1 cellular context compared by ENCODE assay signal in the genomic region with DNA sequence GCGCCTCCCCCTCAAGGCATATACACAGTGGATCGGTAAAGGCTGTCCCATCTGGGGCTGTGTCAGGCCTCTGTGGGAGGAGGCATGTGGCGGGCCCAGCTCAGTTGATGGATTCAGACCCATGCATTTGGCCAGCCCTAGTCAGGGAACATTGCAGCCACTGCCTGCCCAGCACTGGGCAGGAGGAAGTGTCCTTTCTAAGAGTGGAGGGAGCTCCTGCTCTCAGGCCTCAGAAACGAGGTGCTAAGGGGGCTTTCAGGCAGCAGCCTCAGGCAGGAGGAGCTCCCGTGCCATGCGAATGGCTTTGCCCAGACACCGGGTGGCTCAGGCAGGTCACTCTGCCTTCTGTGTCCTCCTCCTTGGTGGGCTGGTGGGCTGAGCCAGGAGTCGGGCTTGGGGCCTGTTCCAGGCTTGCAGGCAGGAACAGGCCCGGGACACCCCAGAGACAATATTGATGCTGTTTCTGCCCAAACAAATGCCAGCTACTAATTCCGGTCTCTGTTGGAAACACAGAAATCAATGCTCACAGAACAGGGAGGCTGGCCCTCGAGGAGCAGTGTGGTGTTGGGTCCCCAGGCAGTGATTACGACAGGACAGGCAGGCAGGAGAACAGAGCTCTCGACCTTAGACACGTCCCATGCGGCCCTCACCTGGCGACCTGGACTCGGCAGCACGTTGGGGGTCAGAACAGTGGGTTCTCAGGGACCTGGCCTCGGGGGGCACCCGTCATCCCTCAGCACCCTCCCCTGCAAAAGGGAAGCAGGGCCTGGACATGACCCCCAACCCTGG.
A peak's percentile ranks its signal among the peaks of the same experiment; 100 is the strongest.
TF ChIP-seq lines count a peak whose summit lies in the region.

No MANE protein-coding gene starts in this region.

TF ChIP-seq in K562, 482 proteins besides CTCF, POLR2A, EP300 and RAD21 (continued from another document and continues in another):
- TF ChIP-seq ZNF398 (CRISPR knock-in tag; IDR thresholded peaks at IDR 0.05) (no peak), HMG20A (CRISPR knock-in tag; conservative IDR thresholded peaks at IDR 0.05) (no peak), RCOR1 (IDR thresholded peaks at IDR 0.05; ENCODE audit: borderline replicate concordance in 1 of 2, low read depth in 2 of 2, low read length in 2 of 2) (peak in 1 of 2 experiments; percentile 27; a peak in 1 of 4 replicates), TBL1XR1 (IDR thresholded peaks at IDR 0.05; ENCODE audit: low read length in 2 of 2) (no peak), ELF1 (tag; IDR thresholded peaks at IDR 0.05) (no peak), ZNF707 (CRISPR knock-in tag; conservative IDR thresholded peaks at IDR 0.05) (no peak), HDAC2 (IDR thresholded peaks at IDR 0.05) (no peak), TGIF2 (CRISPR knock-in tag; IDR thresholded peaks at IDR 0.05) (no peak), MAFK (IDR thresholded peaks at IDR 0.05; ENCODE audit: low read length) (no peak), TFE3 (CRISPR knock-in tag; IDR thresholded peaks at IDR 0.05) (no peak), HNRNPUL1 (IDR thresholded peaks at IDR 0.05; ENCODE audit: low read length) (no peak), CEBPZ (IDR thresholded peaks at IDR 0.05; ENCODE audit: borderline replicate concordance, low read depth, low read length) (peak; percentile 22; the same call in 1 of the 2 replicates), FOXA1 (IDR thresholded peaks at IDR 0.05; ENCODE audit: borderline replicate concordance) (no peak), CBX8 (IDR thresholded peaks at IDR 0.05; ENCODE audit: borderline replicate concordance, extremely low read depth, low read depth, low read length, poor library complexity, severe bottlenecking) (no peak), BRF1 (IDR thresholded peaks at IDR 0.05; ENCODE audit: borderline replicate concordance, extremely low read depth, insufficient read length) (no peak)
- TF ChIP-seq, protein P1, sequence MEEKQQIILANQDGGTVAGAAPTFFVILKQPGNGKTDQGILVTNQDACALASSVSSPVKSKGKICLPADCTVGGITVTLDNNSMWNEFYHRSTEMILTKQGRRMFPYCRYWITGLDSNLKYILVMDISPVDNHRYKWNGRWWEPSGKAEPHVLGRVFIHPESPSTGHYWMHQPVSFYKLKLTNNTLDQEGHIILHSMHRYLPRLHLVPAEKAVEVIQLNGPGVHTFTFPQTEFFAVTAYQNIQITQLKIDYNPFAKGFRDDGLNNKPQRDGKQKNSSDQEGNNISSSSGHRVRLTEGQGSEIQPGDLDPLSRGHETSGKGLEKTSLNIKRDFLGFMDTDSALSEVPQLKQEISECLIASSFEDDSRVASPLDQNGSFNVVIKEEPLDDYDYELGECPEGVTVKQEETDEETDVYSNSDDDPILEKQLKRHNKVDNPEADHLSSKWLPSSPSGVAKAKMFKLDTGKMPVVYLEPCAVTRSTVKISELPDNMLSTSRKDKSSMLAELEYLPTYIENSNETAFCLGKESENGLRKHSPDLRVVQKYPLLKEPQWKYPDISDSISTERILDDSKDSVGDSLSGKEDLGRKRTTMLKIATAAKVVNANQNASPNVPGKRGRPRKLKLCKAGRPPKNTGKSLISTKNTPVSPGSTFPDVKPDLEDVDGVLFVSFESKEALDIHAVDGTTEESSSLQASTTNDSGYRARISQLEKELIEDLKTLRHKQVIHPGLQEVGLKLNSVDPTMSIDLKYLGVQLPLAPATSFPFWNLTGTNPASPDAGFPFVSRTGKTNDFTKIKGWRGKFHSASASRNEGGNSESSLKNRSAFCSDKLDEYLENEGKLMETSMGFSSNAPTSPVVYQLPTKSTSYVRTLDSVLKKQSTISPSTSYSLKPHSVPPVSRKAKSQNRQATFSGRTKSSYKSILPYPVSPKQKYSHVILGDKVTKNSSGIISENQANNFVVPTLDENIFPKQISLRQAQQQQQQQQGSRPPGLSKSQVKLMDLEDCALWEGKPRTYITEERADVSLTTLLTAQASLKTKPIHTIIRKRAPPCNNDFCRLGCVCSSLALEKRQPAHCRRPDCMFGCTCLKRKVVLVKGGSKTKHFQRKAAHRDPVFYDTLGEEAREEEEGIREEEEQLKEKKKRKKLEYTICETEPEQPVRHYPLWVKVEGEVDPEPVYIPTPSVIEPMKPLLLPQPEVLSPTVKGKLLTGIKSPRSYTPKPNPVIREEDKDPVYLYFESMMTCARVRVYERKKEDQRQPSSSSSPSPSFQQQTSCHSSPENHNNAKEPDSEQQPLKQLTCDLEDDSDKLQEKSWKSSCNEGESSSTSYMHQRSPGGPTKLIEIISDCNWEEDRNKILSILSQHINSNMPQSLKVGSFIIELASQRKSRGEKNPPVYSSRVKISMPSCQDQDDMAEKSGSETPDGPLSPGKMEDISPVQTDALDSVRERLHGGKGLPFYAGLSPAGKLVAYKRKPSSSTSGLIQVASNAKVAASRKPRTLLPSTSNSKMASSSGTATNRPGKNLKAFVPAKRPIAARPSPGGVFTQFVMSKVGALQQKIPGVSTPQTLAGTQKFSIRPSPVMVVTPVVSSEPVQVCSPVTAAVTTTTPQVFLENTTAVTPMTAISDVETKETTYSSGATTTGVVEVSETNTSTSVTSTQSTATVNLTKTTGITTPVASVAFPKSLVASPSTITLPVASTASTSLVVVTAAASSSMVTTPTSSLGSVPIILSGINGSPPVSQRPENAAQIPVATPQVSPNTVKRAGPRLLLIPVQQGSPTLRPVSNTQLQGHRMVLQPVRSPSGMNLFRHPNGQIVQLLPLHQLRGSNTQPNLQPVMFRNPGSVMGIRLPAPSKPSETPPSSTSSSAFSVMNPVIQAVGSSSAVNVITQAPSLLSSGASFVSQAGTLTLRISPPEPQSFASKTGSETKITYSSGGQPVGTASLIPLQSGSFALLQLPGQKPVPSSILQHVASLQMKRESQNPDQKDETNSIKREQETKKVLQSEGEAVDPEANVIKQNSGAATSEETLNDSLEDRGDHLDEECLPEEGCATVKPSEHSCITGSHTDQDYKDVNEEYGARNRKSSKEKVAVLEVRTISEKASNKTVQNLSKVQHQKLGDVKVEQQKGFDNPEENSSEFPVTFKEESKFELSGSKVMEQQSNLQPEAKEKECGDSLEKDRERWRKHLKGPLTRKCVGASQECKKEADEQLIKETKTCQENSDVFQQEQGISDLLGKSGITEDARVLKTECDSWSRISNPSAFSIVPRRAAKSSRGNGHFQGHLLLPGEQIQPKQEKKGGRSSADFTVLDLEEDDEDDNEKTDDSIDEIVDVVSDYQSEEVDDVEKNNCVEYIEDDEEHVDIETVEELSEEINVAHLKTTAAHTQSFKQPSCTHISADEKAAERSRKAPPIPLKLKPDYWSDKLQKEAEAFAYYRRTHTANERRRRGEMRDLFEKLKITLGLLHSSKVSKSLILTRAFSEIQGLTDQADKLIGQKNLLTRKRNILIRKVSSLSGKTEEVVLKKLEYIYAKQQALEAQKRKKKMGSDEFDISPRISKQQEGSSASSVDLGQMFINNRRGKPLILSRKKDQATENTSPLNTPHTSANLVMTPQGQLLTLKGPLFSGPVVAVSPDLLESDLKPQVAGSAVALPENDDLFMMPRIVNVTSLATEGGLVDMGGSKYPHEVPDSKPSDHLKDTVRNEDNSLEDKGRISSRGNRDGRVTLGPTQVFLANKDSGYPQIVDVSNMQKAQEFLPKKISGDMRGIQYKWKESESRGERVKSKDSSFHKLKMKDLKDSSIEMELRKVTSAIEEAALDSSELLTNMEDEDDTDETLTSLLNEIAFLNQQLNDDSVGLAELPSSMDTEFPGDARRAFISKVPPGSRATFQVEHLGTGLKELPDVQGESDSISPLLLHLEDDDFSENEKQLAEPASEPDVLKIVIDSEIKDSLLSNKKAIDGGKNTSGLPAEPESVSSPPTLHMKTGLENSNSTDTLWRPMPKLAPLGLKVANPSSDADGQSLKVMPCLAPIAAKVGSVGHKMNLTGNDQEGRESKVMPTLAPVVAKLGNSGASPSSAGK (IDR thresholded peaks at IDR 0.05) = no peak
- TF ChIP-seq, protein P2, sequence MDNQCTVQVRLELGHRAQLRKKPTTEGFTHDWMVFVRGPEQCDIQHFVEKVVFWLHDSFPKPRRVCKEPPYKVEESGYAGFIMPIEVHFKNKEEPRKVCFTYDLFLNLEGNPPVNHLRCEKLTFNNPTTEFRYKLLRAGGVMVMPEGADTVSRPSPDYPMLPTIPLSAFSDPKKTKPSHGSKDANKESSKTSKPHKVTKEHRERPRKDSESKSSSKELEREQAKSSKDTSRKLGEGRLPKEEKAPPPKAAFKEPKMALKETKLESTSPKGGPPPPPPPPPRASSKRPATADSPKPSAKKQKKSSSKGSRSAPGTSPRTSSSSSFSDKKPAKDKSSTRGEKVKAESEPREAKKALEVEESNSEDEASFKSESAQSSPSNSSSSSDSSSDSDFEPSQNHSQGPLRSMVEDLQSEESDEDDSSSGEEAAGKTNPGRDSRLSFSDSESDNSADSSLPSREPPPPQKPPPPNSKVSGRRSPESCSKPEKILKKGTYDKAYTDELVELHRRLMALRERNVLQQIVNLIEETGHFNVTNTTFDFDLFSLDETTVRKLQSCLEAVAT (IDR thresholded peaks at IDR 0.05) = no peak
- TF ChIP-seq, protein P3, sequence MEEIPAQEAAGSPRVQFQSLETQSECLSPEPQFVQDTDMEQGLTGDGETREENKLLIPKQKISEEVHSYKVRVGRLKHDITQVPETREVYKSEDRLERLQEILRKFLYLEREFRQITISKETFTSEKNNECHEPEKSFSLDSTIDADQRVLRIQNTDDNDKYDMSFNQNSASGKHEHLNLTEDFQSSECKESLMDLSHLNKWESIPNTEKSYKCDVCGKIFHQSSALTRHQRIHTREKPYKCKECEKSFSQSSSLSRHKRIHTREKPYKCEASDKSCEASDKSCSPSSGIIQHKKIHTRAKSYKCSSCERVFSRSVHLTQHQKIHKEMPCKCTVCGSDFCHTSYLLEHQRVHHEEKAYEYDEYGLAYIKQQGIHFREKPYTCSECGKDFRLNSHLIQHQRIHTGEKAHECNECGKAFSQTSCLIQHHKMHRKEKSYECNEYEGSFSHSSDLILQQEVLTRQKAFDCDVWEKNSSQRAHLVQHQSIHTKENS (CRISPR knock-in tag; IDR thresholded peaks at IDR 0.05) = no peak
